ENCODE assay signal across 23 cellular contexts in the genomic region with DNA sequence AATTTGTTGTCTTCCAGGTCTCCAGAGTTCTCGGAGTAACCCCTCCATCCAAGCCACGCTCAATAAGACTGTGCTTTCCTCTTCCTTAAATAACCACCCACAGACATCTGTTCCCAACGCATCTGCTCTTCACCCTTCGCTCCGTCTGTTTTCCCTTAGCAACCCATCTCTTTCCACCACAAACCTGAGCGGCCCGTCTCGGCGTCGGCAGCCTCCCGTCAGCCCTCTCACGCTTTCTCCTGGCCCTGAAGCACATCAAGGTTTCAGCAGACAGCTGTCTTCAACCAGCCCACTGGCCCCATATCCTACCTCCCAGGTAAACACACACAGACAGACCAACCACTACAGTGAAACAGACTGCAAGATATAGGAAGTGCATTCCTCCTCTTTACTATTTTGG.
"Had no signal": no experiment of that assay in that cellular context is flagged by ENCODE, and none has a peak within 500 bp of the region (broad histone marks: within the 10 kb centered on the region; RNA-seq: fewer than 3 reads in every experiment).

No MANE protein-coding gene starts in this region.

- H3K4me1 ChIP-seq: breast epithelium, thyroid gland had no signal

- H3K9ac ChIP-seq: neural progenitor cell had no signal

- DNase-seq: activated CD4-positive, alpha-beta T cell treated with anti-CD3 and anti-CD28 coated beads for 4 hours; activated CD4-positive, CD25-positive, alpha-beta regulatory T cell; activated CD8-positive, alpha-beta T cell treated with anti-CD3 and anti-CD28 coated beads, Interleukin-2, amount 10 ng/mL, durations not matched to agents 7 days and 5 days; activated T-cell treated with anti-CD3 and anti-CD28 coated beads, Interleukin-2, amount 50 U/mL, for 1 hour; amniotic stem cell; cerebellar nuclear complex; cortex of kidney; erythroblast; foreskin fibroblast; naive thymus-derived CD8-positive, alpha-beta T cell; stimulated activated CD4-positive, alpha-beta T cell treated with anti-CD3 and anti-CD28 coated beads, Interleukin-2, amount 100 ng/mL, for 48 hours; stimulated activated CD8-positive, alpha-beta memory T cell treated with anti-CD3 and anti-CD28 coated beads, Interleukin-4, amount 100 ng/mL, for 48 hours; stimulated activated naive B cell treated with anti-CD40 and anti-IgM and Interleukin-4, amounts not matched to agents 10 μg/mL and 1 μg/mL and 100 μg/mL, for 72 hours; T1000; thyroid gland had no signal

- H3K27ac Mint-ChIP-seq: activated CD8-positive, alpha-beta T cell treated with anti-CD3 and anti-CD28 coated beads, Interleukin-2, amount 10 ng/mL, durations not matched to agents 7 days and 5 days; activated naive CD8-positive, alpha-beta T cell; mesothelial cell of epicardium; neural progenitor cell; T-helper 1 cell treated with Interleukin-12 subunit alpha and Interleukin-12 subunit beta and Interleukin-4 antibody, amounts not matched to agents 30 μg/mL and 1 μg/mL, for 36 hours had no signal

- H3K4me1 Mint-ChIP-seq: mesothelial cell of epicardium; neural progenitor cell; stimulated activated naive B cell treated with anti-CD40 and anti-IgM and Interleukin-4, amounts not matched to agents 10 μg/mL and 1 μg/mL and 100 μg/mL, for 72 hours had no signal

- ATAC-seq: activated CD8-positive, alpha-beta T cell treated with anti-CD3 and anti-CD28 coated beads, Interleukin-2, amount 10 ng/mL, durations not matched to agents 7 days and 5 days; left lobe of liver; naive thymus-derived CD8-positive, alpha-beta T cell; stimulated activated naive B cell treated with anti-CD40 and anti-IgM and Interleukin-4, amounts not matched to agents 10 μg/mL and 1 μg/mL and 100 μg/mL, for 72 hours had no signal

- H3K4me2 ChIP-seq: neural progenitor cell had no signal

- H3K27me3 Mint-ChIP-seq: activated naive CD8-positive, alpha-beta T cell; naive thymus-derived CD8-positive, alpha-beta T cell; stimulated activated naive B cell treated with anti-CD40 and anti-IgM and Interleukin-4, amounts not matched to agents 10 μg/mL and 1 μg/mL and 100 μg/mL, for 72 hours had no signal

- H3K9me3 ChIP-seq: breast epithelium, thyroid gland had no signal

- FAIRE-seq: endometrium had no signal

- H3K4me3 ChIP-seq: breast epithelium, lung, neural progenitor cell, thyroid gland had no signal

- H3K9me3 Mint-ChIP-seq: mesothelial cell of epicardium; naive thymus-derived CD8-positive, alpha-beta T cell; neural progenitor cell; stimulated activated naive B cell treated with anti-CD40 and anti-IgM and Interleukin-4, amounts not matched to agents 10 μg/mL and 1 μg/mL and 100 μg/mL, for 72 hours; T-helper 1 cell treated with Interleukin-12 subunit alpha and Interleukin-12 subunit beta and Interleukin-4 antibody, amounts not matched to agents 30 μg/mL and 1 μg/mL, for 36 hours had no signal

- H3K27ac ChIP-seq: breast epithelium, neural progenitor cell, thyroid gland had no signal

- H3K27me3 ChIP-seq: breast epithelium, neural progenitor cell, thyroid gland had no signal

- H3K4me3 Mint-ChIP-seq: activated CD8-positive, alpha-beta T cell treated with anti-CD3 and anti-CD28 coated beads, Interleukin-2, amount 10 ng/mL, durations not matched to agents 7 days and 5 days; activated naive CD8-positive, alpha-beta T cell; mesothelial cell of epicardium; naive thymus-derived CD8-positive, alpha-beta T cell; neural progenitor cell; stimulated activated naive B cell treated with anti-CD40 and anti-IgM and Interleukin-4, amounts not matched to agents 10 μg/mL and 1 μg/mL and 100 μg/mL, for 72 hours; T-helper 1 cell treated with Interleukin-12 subunit alpha and Interleukin-12 subunit beta and Interleukin-4 antibody, amounts not matched to agents 30 μg/mL and 1 μg/mL, for 36 hours had no signal

- H3K36me3 ChIP-seq: breast epithelium, neural progenitor cell had no signal
